ENCODE assay signal across 10 cellular contexts in the genomic region with DNA sequence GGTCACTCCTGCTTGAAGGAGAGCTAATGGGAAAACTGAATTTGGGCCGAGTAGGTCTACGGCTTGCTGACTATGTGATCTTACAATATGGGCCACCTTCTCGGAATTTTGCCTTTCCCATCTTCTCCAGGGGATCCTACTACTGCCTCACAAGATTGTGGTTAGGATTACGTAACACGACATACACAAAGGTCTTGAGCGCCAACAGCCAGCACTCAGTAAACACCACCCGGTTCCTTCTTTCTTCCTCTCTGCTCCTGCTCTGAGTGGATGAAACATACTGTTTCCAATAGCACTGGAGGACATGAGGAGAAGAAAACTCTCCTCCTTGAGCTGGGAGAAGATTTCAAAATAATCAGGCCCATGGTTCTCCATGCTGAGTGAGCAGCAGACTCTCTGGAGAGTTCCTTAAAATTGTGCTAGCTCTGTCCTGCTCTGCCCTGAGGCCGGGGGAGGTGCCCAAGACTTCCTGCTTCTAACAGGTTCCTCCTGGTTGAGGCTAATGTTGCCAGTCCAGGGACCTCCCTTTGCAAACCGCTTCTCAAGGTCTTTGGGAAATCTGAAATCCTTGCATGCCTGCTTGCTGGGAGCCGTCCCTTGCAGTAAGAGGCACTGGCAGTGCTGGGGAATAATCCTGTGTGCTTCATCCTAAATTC. TPM values are rescaled to one million over a fixed set of nuclear protein-coding genes. Genes with fewer than 3 reads are reported as not detected.
DNase-seq lines count a peak whose midpoint lies in the region; ATAC-seq and TF ChIP-seq lines count a peak whose summit lies in the region.
"Had no signal": no experiment of that assay in that cellular context is flagged by ENCODE, and none has a peak within 500 bp of the region (broad histone marks: within the 10 kb centered on the region; RNA-seq: fewer than 3 reads in every experiment).

No MANE protein-coding gene starts in this region.

- 47 to 71% methylated on average over 7 to 10 of the region's 10 CpGs for WGBS in esophagus squamous epithelium, 2 donors

- ATAC-seq in GM19455 (IDR thresholded peaks at IDR 0.05; ENCODE audit: unreplicated experiment) (no peak), GM18502 (IDR thresholded peaks at IDR 0.05; ENCODE audit: poor library complexity, unreplicated experiment) (no peak), HG03378 (IDR thresholded peaks at IDR 0.05; ENCODE audit: unreplicated experiment) (no peak)

- TF ChIP-seq POLR2A in esophagus squamous epithelium (IDR thresholded peaks at IDR 0.05) = no peak

- peaks cover 36% of the 10 kb centered on the region for H3K4me1 ChIP-seq in BLaER1
- peaks cover 7 to 24% (median 10%) of the 10 kb centered on the region in 3 donors for H3K4me1 ChIP-seq in esophagus squamous epithelium

- TF ChIP-seq CTCF in esophagus squamous epithelium (IDR thresholded peaks at IDR 0.05) = no peak

- no peaks in the 10 kb centered on the region for H4K20me1 ChIP-seq in BLaER1

- H3K9me3 ChIP-seq in BLaER1 (0 out of 2 replicates have a peak, but pooled peaks cover 3% of the 10 kb centered on the region), esophagus squamous epithelium (no peaks in the 10 kb centered on the region)

- H3K9ac ChIP-seq in BLaER1 = no peak overlapping the region; the same call in 1 of the 2 replicates

- H3K36me3 ChIP-seq in BLaER1 (peaks cover 49% of the 10 kb centered on the region), esophagus squamous epithelium (peaks cover 0 to 60% (median 0%) of the 10 kb centered on the region in 3 donors)

- peak overlapping the region; percentile 75 for H3K4me2 ChIP-seq in BLaER1

- intact Hi-C loops in esophagus squamous epithelium (cut with DNase I) = no loop called here

- H3K27me3 ChIP-seq in BLaER1 (no peaks in the 10 kb centered on the region), esophagus squamous epithelium (no peaks in the 10 kb centered on the region)

- H3K4me3 ChIP-seq in BLaER1 = no peak overlapping the region
- no peak overlapping the region for H3K4me3 ChIP-seq in esophagus squamous epithelium
- H3K4me3 ChIP-seq: GM12878 had no signal

- H3K27ac ChIP-seq in BLaER1 = no peak overlapping the region
- H3K27ac ChIP-seq in esophagus squamous epithelium = peak overlapping the region; percentile 42 to 73 (median 49)
- H3K27ac ChIP-seq: epithelial cell of prostate had no signal

- DNase-seq in OCI-M1 (lab: John Stamatoyannopoulos, UW) (peak; percentile 75), esophagus squamous epithelium (lab: John Stamatoyannopoulos, UW) (no peak), midbrain (lab: John Stamatoyannopoulos, UW) (peak; percentile 20), DMS153 treated with DMSO at 0.1 percent for 48 hours (lab: John Stamatoyannopoulos, UW; ENCODE audit: unreplicated experiment) (no peak)

RNA-seq across cellular contexts. Expression of a gene that starts 29.5 kb away (rescaled TPM):
- 10 to 100 TPM; 29.7 to 90.2 (median 40.9) TPM for total RNA-seq in esophagus squamous epithelium

RNA-seq across cellular contexts. Expression of a gene that starts 34.8 kb away (rescaled TPM):
- total RNA-seq in esophagus squamous epithelium = 10 to 100 TPM in 1 of 4 donors, 1 to 10 TPM in 3; 4.3 to 23.5 (median 8.5) TPM

Comparison
In these comparisons a context has a peak if more than half of its experiments do, and no peak if none do; other contexts are left out.
1. DNase-seq: peak in OCI-M1 (single experiment) and midbrain (single experiment); none in esophagus squamous epithelium (single experiment) and DMS153 treated with DMSO at 0.1 percent for 48 hours (single experiment).